In the genomic region with DNA sequence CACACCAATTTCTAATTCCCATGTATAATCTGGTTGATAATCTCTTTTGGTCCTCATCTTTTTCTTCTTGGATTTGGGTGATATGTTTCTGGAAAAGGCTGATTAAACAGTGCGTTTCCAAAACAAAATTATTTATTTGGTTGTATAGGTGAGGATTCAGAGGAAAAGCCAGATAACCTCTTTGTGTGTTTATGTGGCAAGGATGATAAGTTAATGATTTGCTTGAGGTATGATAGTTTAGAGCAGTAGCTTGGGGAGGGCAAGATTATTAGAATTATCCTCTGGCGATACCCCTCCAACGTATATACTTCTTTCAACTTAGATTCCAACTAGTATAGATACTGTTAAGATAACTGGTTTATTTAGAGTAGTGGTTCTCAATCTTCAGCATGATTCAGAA, we compare ENCODE assay signal across 35 cellular contexts. TPM values are rescaled to one million over a fixed set of nuclear protein-coding genes. Genes with fewer than 3 reads are reported as not detected.
"Had no signal": no experiment of that assay in that cellular context is flagged by ENCODE, and none has a peak within 500 bp of the region (broad histone marks: within the 10 kb centered on the region; RNA-seq: fewer than 3 reads in every experiment).

No MANE protein-coding gene starts in this region.

- H3K27me3 ChIP-seq: adrenal gland, body of pancreas, brain microvascular endothelial cell, breast epithelium had no signal

- H3K9me3 Mint-ChIP-seq: activated B cell treated with CpG ODN at 0.5 μM for 24 hours; activated CD4-positive, alpha-beta memory T cell treated with anti-CD3 and anti-CD28 coated beads for 36 hours; activated CD4-positive, alpha-beta T cell treated with anti-CD3 and anti-CD28 coated beads, Interleukin-2, amount 10 ng/mL, durations not matched to agents 24 days and 14 days; activated CD8-positive, alpha-beta T cell treated with anti-CD3 and anti-CD28 coated beads for 36 hours; activated naive CD4-positive, alpha-beta T cell treated with anti-CD3 and anti-CD28 coated beads for 36 hours; activated naive CD4-positive, alpha-beta T cell treated with anti-CD3 and anti-CD28 coated beads, Interleukin-2, amount 50 U/mL, for 72 hours; activated naive CD8-positive, alpha-beta T cell treated with anti-CD3 and anti-CD28 coated beads for 36 hours; activated T-cell treated with anti-CD3 and anti-CD28 coated beads, Interleukin-2, amount 50 U/mL, for 4 hours; activated T-cell treated with anti-CD3 and anti-CD28 coated beads, Interleukin-2, amount 50 U/mL, for 72 hours; activated T-helper 1 cell treated with anti-CD3 and anti-CD28 coated beads, Interleukin-12 subunit alpha, Interleukin-12 subunit beta, Interleukin-2, Interleukin-4 antibody, amounts not matched to agents 30 ng/mL and 10 ng/mL and 1 ng/mL, durations not matched to agents 14 hours and 24 hours and 36 hours; activated T-helper 17 cell treated with anti-CD3 and anti-CD28 coated beads, Interleukin-2, amount 50 U/mL, for 72 hours; T-helper 1 cell treated with Interleukin-12 subunit alpha and Interleukin-12 subunit beta and Interleukin-4 antibody, amounts not matched to agents 30 μg/mL and 1 μg/mL, for 36 hours; T-helper 2 cell treated with Interferon-gamma antibody and Interleukin-4, amounts not matched to agents 5 μg/mL and 100 μg/mL, for 36 hours had no signal

- H3K4me3 ChIP-seq: adrenal gland, body of pancreas, breast epithelium had no signal

- H3K4me1 ChIP-seq: adrenal gland, breast epithelium had no signal

- H3K36me3 ChIP-seq: adrenal gland, brain microvascular endothelial cell, breast epithelium had no signal

- H3K4me1 Mint-ChIP-seq: activated B cell treated with CpG ODN at 0.5 μM for 24 hours; activated CD4-positive, alpha-beta T cell treated with anti-CD3 and anti-CD28 coated beads, Interleukin-2, amount 10 ng/mL, durations not matched to agents 24 days and 14 days; activated naive CD8-positive, alpha-beta T cell treated with anti-CD3 and anti-CD28 coated beads for 36 hours; activated T-helper 17 cell treated with anti-CD3 and anti-CD28 coated beads, Interleukin-2, amount 50 U/mL, for 72 hours had no signal

- H3K27me3 Mint-ChIP-seq: activated CD4-positive, alpha-beta T cell treated with anti-CD3 and anti-CD28 coated beads, Interleukin-2, amount 10 ng/mL, durations not matched to agents 24 days and 14 days had no signal

- H3K27ac ChIP-seq: adrenal gland, body of pancreas, brain microvascular endothelial cell, breast epithelium, VCaP had no signal

- DNase-seq: activated B cell treated with CpG ODN at 0.5 μM for 24 hours; activated CD4-positive, alpha-beta memory T cell treated with anti-CD3 and anti-CD28 coated beads for 36 hours; activated CD4-positive, alpha-beta T cell treated with anti-CD3 and anti-CD28 coated beads for 4 hours; activated CD4-positive, alpha-beta T cell treated with anti-CD3 and anti-CD28 coated beads, Interleukin-2, amount 10 ng/mL, durations not matched to agents 24 days and 14 days; activated CD4-positive, alpha-beta T cell treated with anti-CD3 and anti-CD28 coated beads, Interleukin-2, amount 50 U/mL, for 1 hour; activated CD4-positive, alpha-beta T cell treated with anti-CD3 and anti-CD28 coated beads, Interleukin-2, amount 50 U/mL, for 4 hours; activated CD4-positive, CD25-positive, alpha-beta regulatory T cell treated with anti-CD3 and anti-CD28 coated beads, Interleukin-2, amount 50 U/mL, for 72 hours; activated CD8-positive, alpha-beta memory T cell treated with anti-CD3 and anti-CD28 coated beads, Interleukin-2, amount 50 U/mL, for 4 hours; activated CD8-positive, alpha-beta T cell treated with anti-CD3 and anti-CD28 coated beads for 36 hours; activated effector memory CD4-positive, alpha-beta T cell treated with anti-CD3 and anti-CD28 coated beads, Interleukin-2, amount 50 U/mL, for 16 hours; activated gamma-delta T cell treated with Interleukin-2 at 50 U/mL for 16 hours; activated naive CD4-positive, alpha-beta T cell; activated naive CD4-positive, alpha-beta T cell treated with anti-CD3 and anti-CD28 coated beads for 36 hours; activated naive CD4-positive, alpha-beta T cell treated with anti-CD3 and anti-CD28 coated beads, Interleukin-2, amount 50 U/mL, for 16 hours; activated naive CD8-positive, alpha-beta T cell treated with anti-CD3 and anti-CD28 coated beads for 36 hours; activated T-cell treated with anti-CD3 and anti-CD28 coated beads for 4 hours; activated T-cell treated with anti-CD3 and anti-CD28 coated beads, Interleukin-2, amount 50 U/mL, for 1 hour; activated T-cell treated with anti-CD3 and anti-CD28 coated beads, Interleukin-2, amount 50 U/mL, for 4 hours; activated T-cell treated with anti-CD3 and anti-CD28 coated beads, Interleukin-2, amount 50 U/mL, for 72 hours; adrenal gland; amniotic stem cell; aorta; body of pancreas; brain microvascular endothelial cell; central memory CD4-positive, alpha-beta T cell; T-helper 1 cell; T-helper 2 cell; T-helper 9 cell had no signal

- ATAC-seq: activated CD8-positive, alpha-beta T cell treated with anti-CD3 and anti-CD28 coated beads for 36 hours; activated naive CD4-positive, alpha-beta T cell treated with anti-CD3 and anti-CD28 coated beads, Interleukin-2, amount 50 U/mL, for 72 hours; activated T-cell treated with anti-CD3 and anti-CD28 coated beads, Interleukin-2, amount 50 U/mL, for 4 hours; activated T-cell treated with anti-CD3 and anti-CD28 coated beads, Interleukin-2, amount 50 U/mL, for 72 hours; activated T-helper 17 cell treated with anti-CD3 and anti-CD28 coated beads, Interleukin-2, amount 50 U/mL, for 72 hours; body of pancreas had no signal

- H3K4me3 Mint-ChIP-seq: activated B cell treated with CpG ODN at 0.5 μM for 24 hours; activated CD4-positive, alpha-beta memory T cell treated with anti-CD3 and anti-CD28 coated beads for 36 hours; activated CD4-positive, alpha-beta T cell treated with anti-CD3 and anti-CD28 coated beads, Interleukin-2, amount 10 ng/mL, durations not matched to agents 24 days and 14 days; activated CD8-positive, alpha-beta T cell treated with anti-CD3 and anti-CD28 coated beads for 36 hours; activated naive CD4-positive, alpha-beta T cell treated with anti-CD3 and anti-CD28 coated beads for 36 hours; activated naive CD8-positive, alpha-beta T cell treated with anti-CD3 and anti-CD28 coated beads for 36 hours; activated T-cell treated with anti-CD3 and anti-CD28 coated beads, Interleukin-2, amount 50 U/mL, for 4 hours; activated T-cell treated with anti-CD3 and anti-CD28 coated beads, Interleukin-2, amount 50 U/mL, for 72 hours; activated T-helper 1 cell treated with anti-CD3 and anti-CD28 coated beads, Interleukin-12 subunit alpha, Interleukin-12 subunit beta, Interleukin-2, Interleukin-4 antibody, amounts not matched to agents 30 ng/mL and 10 ng/mL and 1 ng/mL, durations not matched to agents 14 hours and 24 hours and 36 hours; activated T-helper 17 cell treated with anti-CD3 and anti-CD28 coated beads, Interleukin-2, amount 50 U/mL, for 72 hours; T-helper 1 cell treated with Interleukin-12 subunit alpha and Interleukin-12 subunit beta and Interleukin-4 antibody, amounts not matched to agents 30 μg/mL and 1 μg/mL, for 36 hours; T-helper 2 cell treated with Interferon-gamma antibody and Interleukin-4, amounts not matched to agents 5 μg/mL and 100 μg/mL, for 36 hours had no signal

- H3K36me3 Mint-ChIP-seq: activated CD4-positive, alpha-beta memory T cell treated with anti-CD3 and anti-CD28 coated beads for 36 hours; activated naive CD4-positive, alpha-beta T cell treated with anti-CD3 and anti-CD28 coated beads, Interleukin-2, amount 50 U/mL, for 72 hours; activated naive CD8-positive, alpha-beta T cell treated with anti-CD3 and anti-CD28 coated beads for 36 hours had no signal

- H3K9me3 ChIP-seq: adrenal gland, body of pancreas, breast epithelium had no signal

- H3K27ac Mint-ChIP-seq: activated B cell treated with CpG ODN at 0.5 μM for 24 hours; activated CD4-positive, alpha-beta memory T cell treated with anti-CD3 and anti-CD28 coated beads for 36 hours; activated CD4-positive, alpha-beta T cell treated with anti-CD3 and anti-CD28 coated beads, Interleukin-2, amount 10 ng/mL, durations not matched to agents 24 days and 14 days; activated CD8-positive, alpha-beta T cell treated with anti-CD3 and anti-CD28 coated beads for 36 hours; activated naive CD4-positive, alpha-beta T cell treated with anti-CD3 and anti-CD28 coated beads for 36 hours; activated naive CD4-positive, alpha-beta T cell treated with anti-CD3 and anti-CD28 coated beads, Interleukin-2, amount 50 U/mL, for 72 hours; activated naive CD8-positive, alpha-beta T cell treated with anti-CD3 and anti-CD28 coated beads for 36 hours; activated T-cell treated with anti-CD3 and anti-CD28 coated beads, Interleukin-2, amount 50 U/mL, for 72 hours; activated T-helper 1 cell treated with anti-CD3 and anti-CD28 coated beads, Interleukin-12 subunit alpha, Interleukin-12 subunit beta, Interleukin-2, Interleukin-4 antibody, amounts not matched to agents 30 ng/mL and 10 ng/mL and 1 ng/mL, durations not matched to agents 14 hours and 24 hours and 36 hours; activated T-helper 17 cell treated with anti-CD3 and anti-CD28 coated beads, Interleukin-2, amount 50 U/mL, for 72 hours; T-helper 1 cell treated with Interleukin-12 subunit alpha and Interleukin-12 subunit beta and Interleukin-4 antibody, amounts not matched to agents 30 μg/mL and 1 μg/mL, for 36 hours; T-helper 2 cell treated with Interferon-gamma antibody and Interleukin-4, amounts not matched to agents 5 μg/mL and 100 μg/mL, for 36 hours had no signal

RNA-seq across cellular contexts. Expression of a gene that starts 53.3 kb away (rescaled TPM):
- total RNA-seq: activated B cell treated with CpG ODN at 0.5 μM for 24 hours; activated naive CD4-positive, alpha-beta T cell treated with anti-CD3 and anti-CD28 coated beads for 36 hours had no signal
